ENCODE assay signal across 1 cellular context in genomic region chr20:31871602-31871954, GRCh38.
TF ChIP-seq lines count a peak whose summit lies in the region.

No MANE protein-coding gene starts in this region.

TF ChIP-seq in GM23338, 12 proteins besides CTCF, POLR2A, EP300 and RAD21 (continued from another document):
- no peak for TF ChIP-seq ZNF462 (CRISPR knock-in tag; IDR thresholded peaks at IDR 0.05)
